28 cellular contexts compared by ENCODE assay signal in genomic region chr10:99905971-99906370, GRCh38.
DNase-seq lines count a peak whose midpoint lies in the region; ATAC-seq and TF ChIP-seq lines count a peak whose summit lies in the region.
"Had no signal": no experiment of that assay in that cellular context is flagged by ENCODE, and none has a peak within 500 bp of the region (broad histone marks: within the 10 kb centered on the region; RNA-seq: fewer than 3 reads in every experiment).

No MANE protein-coding gene starts in this region.

- TF ChIP-seq CTCF in AG04450 (IDR thresholded peaks at IDR 0.05; ENCODE audit: low read depth, low read length) (no peak), RWPE1 (conservative IDR thresholded peaks at IDR 0.05; ENCODE audit: low read depth) (no peak), fibroblast of lung (conservative IDR thresholded peaks at IDR 0.05 in 1 of 2, IDR thresholded peaks at IDR 0.05 in 1 of 2; ENCODE audit: low read depth in 1 of 2, low read length in 2 of 2) (no peak), neural progenitor cell (IDR thresholded peaks at IDR 0.05) (no peak)

- H3K4me3 Mint-ChIP-seq in neural progenitor cell: no peak overlapping the region
- H3K4me3 Mint-ChIP-seq: activated CD4-positive, alpha-beta T cell treated with anti-CD3 and anti-CD28 coated beads for 36 hours; activated CD8-positive, alpha-beta T cell treated with anti-CD3 and anti-CD28 coated beads for 36 hours; CD4-positive, alpha-beta T cell; T-helper 2 cell treated with Interferon-gamma antibody and Interleukin-4, amounts not matched to agents 5 μg/mL and 100 μg/mL, for 36 hours had no signal

- no peak overlapping the region for H3K9ac ChIP-seq in fibroblast of lung (ENCODE audit: insufficient read depth, low read length)
- peak overlapping the region in 1 of 3 donors; percentile 60 for H3K9ac ChIP-seq in skeletal muscle tissue (ENCODE audit: low read depth in 1 of 3, low read length in 3 of 3)
- no peak overlapping the region for H3K9ac ChIP-seq in neural progenitor cell

- H3K36me3 Mint-ChIP-seq in neural progenitor cell: peaks cover 37% of the 10 kb centered on the region

- H4K20me1 ChIP-seq in fibroblast of lung (ENCODE audit: control insufficient read depth, extremely low read depth, insufficient read depth, low read length): no peaks in the 10 kb centered on the region
- peaks cover 3% of the 10 kb centered on the region for H4K20me1 ChIP-seq in neural progenitor cell (ENCODE audit: low read depth)

- no peak for ATAC-seq in GM21529 (IDR thresholded peaks at IDR 0.05; ENCODE audit: unreplicated experiment)
- ATAC-seq: activated CD4-positive, alpha-beta T cell treated with anti-CD3 and anti-CD28 coated beads for 36 hours; activated CD8-positive, alpha-beta T cell treated with anti-CD3 and anti-CD28 coated beads for 36 hours had no signal

- H3K27ac Mint-ChIP-seq in neural progenitor cell: no peak overlapping the region
- H3K27ac Mint-ChIP-seq: activated CD4-positive, alpha-beta T cell treated with anti-CD3 and anti-CD28 coated beads for 36 hours; activated CD8-positive, alpha-beta T cell treated with anti-CD3 and anti-CD28 coated beads for 36 hours; activated T-helper 2 cell treated with anti-CD3 and anti-CD28 coated beads, Interferon-gamma antibody, Interleukin-2, Interleukin-4, amounts not matched to agents 10 μg/mL and 5 μg/mL and 100 μg/mL, durations not matched to agents 14 hours and 24 hours and 36 hours; CD4-positive, alpha-beta T cell; T-helper 2 cell treated with Interferon-gamma antibody and Interleukin-4, amounts not matched to agents 5 μg/mL and 100 μg/mL, for 36 hours had no signal

- H3K4me1 ChIP-seq in fibroblast of lung (ENCODE audit: control insufficient read depth, extremely low read depth, insufficient read depth, low read length) (peaks cover 7% of the 10 kb centered on the region), skeletal muscle tissue (ENCODE audit: control insufficient read depth in 3 of 3, insufficient read depth in 3 of 3, low read length in 3 of 3) (peaks cover 7 to 12% (median 9%) of the 10 kb centered on the region in 3 donors), neural progenitor cell (peaks cover 13% of the 10 kb centered on the region)
- H3K4me1 ChIP-seq: left lung, prostate gland, upper lobe of left lung had no signal

- CTCF ChIA-PET in AG04450 (lab: Charles Lee) (interaction anchor here (1.1 to 3.6 kb wide), 4 partner anchors 21 to 140 kb away, joined by 3 to 37 read pairs (median 7); partner anchors contain the start of gene DNMBP), RWPE1 (lab: Yijun Ruan, JAX) (interaction anchor here (0.6 to 5.0 kb wide), 23 partner anchors 9 to 1860 kb away, joined by 3 to 44 read pairs (median 3); partner anchors contain the start of gene DNMBP)

- peaks cover 8% of the 10 kb centered on the region for H3K79me2 ChIP-seq in fibroblast of lung (ENCODE audit: control insufficient read depth, insufficient read depth, low read length)
- H3K79me2 ChIP-seq in neural progenitor cell (ENCODE audit: low read depth): peaks cover 39% of the 10 kb centered on the region

- H2AFZ ChIP-seq in fibroblast of lung (ENCODE audit: low read length): no peak overlapping the region
- no peak overlapping the region for H2AFZ ChIP-seq in neural progenitor cell (replicated peaks)

- peaks cover 20% of the 10 kb centered on the region for H3K4me1 Mint-ChIP-seq in neural progenitor cell
- H3K4me1 Mint-ChIP-seq: activated CD4-positive, alpha-beta T cell treated with anti-CD3 and anti-CD28 coated beads for 36 hours had no signal

- POLR2A ChIA-PET in AG04450 (lab: Yijun Ruan, JAX): interaction anchor here (0.9 to 1.6 kb wide), 3 partner anchors 71 to 103 kb away, joined by 4 to 5 read pairs (median 4); partner anchors contain the start of gene DNMBP
- POLR2A ChIA-PET in RWPE1 (lab: Yijun Ruan, JAX; ENCODE audit: low non-redundant PET): interaction anchor here (1.0 to 1.6 kb wide), 4 partner anchors 21 to 140 kb away, joined by 4 to 6 read pairs (median 4); no protein-coding TSS in a partner anchor

- peak overlapping the region; percentile 95 for H3K27ac ChIP-seq in AG04450 (ENCODE audit: low read depth, low read length)
- peak overlapping the region; percentile 79 for H3K27ac ChIP-seq in RWPE1
- H3K27ac ChIP-seq in fibroblast of lung (ENCODE audit: insufficient read depth, low read length): peak overlapping the region; percentile 75
- H3K27ac ChIP-seq in skeletal muscle tissue (ENCODE audit: low read depth, low read length): peak overlapping the region; percentile 20
- H3K27ac ChIP-seq in neural progenitor cell: no peak overlapping the region
- H3K27ac ChIP-seq: HL-60, left lung, neutrophil, prostate gland, upper lobe of left lung had no signal

- H3K4me2 ChIP-seq in fibroblast of lung (ENCODE audit: extremely low read depth, insufficient read depth, low read length) (peak overlapping the region; percentile 52), neural progenitor cell (no peak overlapping the region)

- H3K27me3 ChIP-seq in AG04450 (ENCODE audit: control insufficient read depth, insufficient read depth, low read length): no peaks in the 10 kb centered on the region
- H3K27me3 ChIP-seq in fibroblast of lung (ENCODE audit: control insufficient read depth, insufficient read depth, low read length): no peaks in the 10 kb centered on the region
- H3K27me3 ChIP-seq in skeletal muscle tissue (ENCODE audit: control insufficient read depth in 3 of 3, insufficient read depth in 3 of 3, low read length in 3 of 3): no peaks in the 10 kb centered on the region
- H3K27me3 ChIP-seq in neural progenitor cell: no peaks in the 10 kb centered on the region
- H3K27me3 ChIP-seq: left lung, neutrophil, sigmoid colon, upper lobe of left lung had no signal

- DNase-seq in AG04450 (ENCODE audit: low read depth, low spot score) (no peak), RWPE1 (ENCODE audit: low spot score) (peak; percentile 70), fibroblast of lung (ENCODE audit: low read depth in 2 of 2) (no peak), neural progenitor cell (ENCODE audit: low spot score) (no peak), RPMI8226 (no peak), superior temporal gyrus (ENCODE audit: extremely low spot score) (no peak)
- DNase-seq: activated CD4-positive, alpha-beta T cell treated with anti-CD3 and anti-CD28 coated beads for 36 hours; activated CD8-positive, alpha-beta memory T cell treated with anti-CD3 and anti-CD28 coated beads, Interleukin-2, amount 50 U/mL, for 48 hours; activated CD8-positive, alpha-beta T cell treated with anti-CD3 and anti-CD28 coated beads for 36 hours; activated naive CD4-positive, alpha-beta T cell treated with anti-CD3 and anti-CD28 coated beads, Interleukin-2, amount 50 U/mL, for 16 hours; CD4-positive, alpha-beta T cell; DND-41; GF-D8; glutamatergic neuron; left lung; NCI-H1930; NCI-H526; SIG-M5; stimulated activated CD4-positive, alpha-beta T cell treated with anti-CD3 and anti-CD28 coated beads, Interleukin-4, amount 100 ng/mL, for 4 hours; upper lobe of left lung had no signal

- H3K36me3 ChIP-seq in fibroblast of lung (ENCODE audit: control insufficient read depth, insufficient read depth, low read length) (peaks cover 17% of the 10 kb centered on the region), skeletal muscle tissue (ENCODE audit: control insufficient read depth in 3 of 3, insufficient read depth in 3 of 3, low read length in 3 of 3) (peaks cover 21 to 32% (median 21%) of the 10 kb centered on the region in 3 donors), neural progenitor cell (peaks cover 16% of the 10 kb centered on the region)
- H3K36me3 ChIP-seq: prostate gland had no signal

- H3K4me3 ChIP-seq in AG04450 (ENCODE audit: low read depth, low read length) (no peak overlapping the region; the same call in 1 of the 2 replicates), fibroblast of lung (replicated peaks in 1 of 4; ENCODE audit: control extremely low read depth in 1 of 4, insufficient read depth in 1 of 4, low read depth in 3 of 4, low read length in 4 of 4) (no peak overlapping the region), skeletal muscle tissue (ENCODE audit: low read length in 3 of 3) (no peak overlapping the region), neural progenitor cell (no peak overlapping the region)
- H3K4me3 ChIP-seq: left lung, prostate gland, sigmoid colon, upper lobe of left lung had no signal

- no peaks in the 10 kb centered on the region for H3K27me3 Mint-ChIP-seq in neural progenitor cell (ENCODE audit: insufficient read depth, low read depth)
- H3K27me3 Mint-ChIP-seq: activated CD4-positive, alpha-beta T cell treated with anti-CD3 and anti-CD28 coated beads for 36 hours; activated CD8-positive, alpha-beta T cell treated with anti-CD3 and anti-CD28 coated beads for 36 hours; CD4-positive, alpha-beta T cell had no signal

- H3K9me3 ChIP-seq in AG04450 (ENCODE audit: control insufficient read depth, insufficient read depth, low read length): no peaks in the 10 kb centered on the region
- H3K9me3 ChIP-seq in fibroblast of lung (ENCODE audit: control insufficient read depth, insufficient read depth, low read depth, low read length): no peaks in the 10 kb centered on the region
- no peaks in the 10 kb centered on the region for H3K9me3 ChIP-seq in skeletal muscle tissue (ENCODE audit: control insufficient read depth in 3 of 3, low read length in 3 of 3)
- no peaks in the 10 kb centered on the region for H3K9me3 ChIP-seq in neural progenitor cell (ENCODE audit: low read depth)
- H3K9me3 ChIP-seq: left lung, neutrophil, prostate gland, sigmoid colon, upper lobe of left lung had no signal

- H3F3A ChIP-seq in neural progenitor cell (ENCODE audit: low read depth): no peaks in the 10 kb centered on the region

- H3K9me3 Mint-ChIP-seq in neural progenitor cell: no peaks in the 10 kb centered on the region
- H3K9me3 Mint-ChIP-seq: activated CD8-positive, alpha-beta T cell treated with anti-CD3 and anti-CD28 coated beads for 36 hours; activated T-helper 2 cell treated with anti-CD3 and anti-CD28 coated beads, Interferon-gamma antibody, Interleukin-2, Interleukin-4, amounts not matched to agents 10 μg/mL and 5 μg/mL and 100 μg/mL, durations not matched to agents 14 hours and 24 hours and 36 hours; CD4-positive, alpha-beta T cell; T-helper 2 cell treated with Interferon-gamma antibody and Interleukin-4, amounts not matched to agents 5 μg/mL and 100 μg/mL, for 36 hours had no signal
